11 cellular contexts compared by ENCODE assay signal in the genomic region with DNA sequence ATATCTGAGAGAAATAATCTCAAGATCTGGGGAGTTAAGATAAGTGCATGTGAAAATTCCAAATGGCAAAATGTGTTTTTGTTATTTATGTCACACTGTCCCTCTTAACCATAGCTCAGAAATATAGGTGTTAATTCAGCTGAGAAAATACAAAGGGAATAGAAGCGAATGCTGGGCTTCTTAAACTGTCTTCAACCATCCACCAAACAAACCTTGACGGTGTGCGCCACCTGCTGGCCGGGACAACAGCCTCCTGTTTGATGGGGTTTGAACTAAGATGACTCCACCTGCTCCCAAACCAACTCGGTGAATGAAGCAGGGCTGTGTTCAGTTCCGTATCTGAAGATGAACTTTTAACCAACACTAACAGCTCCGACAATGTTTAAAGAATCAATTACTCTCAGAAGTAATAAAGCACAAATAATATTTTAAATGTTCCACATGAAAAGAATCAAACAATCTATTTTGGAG. TPM values are rescaled to one million over a fixed set of nuclear protein-coding genes. Genes with fewer than 3 reads are reported as not detected.
DNase-seq lines count a peak whose midpoint lies in the region; ATAC-seq, FAIRE-seq and TF ChIP-seq lines count a peak whose summit lies in the region.
"Not testable (repeated sequence)": the region's sequence is repeated elsewhere in the genome, so short reads cannot be mapped to it uniquely, and the experiment has no call there.
"Had no signal": no experiment of that assay in that cellular context is flagged by ENCODE, and none has a peak within 500 bp of the region (broad histone marks: within the 10 kb centered on the region; RNA-seq: fewer than 3 reads in every experiment).

No MANE protein-coding gene starts in this region.

- H3K36me3 ChIP-seq in heart left ventricle, upper lobe of right lung: not testable (repeated sequence)

- intact Hi-C loops in heart left ventricle (cut with DNase I): loop anchor here in 1 of 10 donors (10.0 kb wide), 1 partner anchor 197 kb away; no protein-coding TSS in a partner anchor
- intact Hi-C loops in upper lobe of right lung (cut with DNase I): not testable (repeated sequence)

- H3K27me3 ChIP-seq in heart left ventricle, upper lobe of right lung: not testable (repeated sequence)

- not testable (repeated sequence) for H3K36me3 Mint-ChIP-seq in brain; nephron progenitor cell (ENCODE audit: low read depth)

- H3K9me3 Mint-ChIP-seq in brain, nephron progenitor cell: not testable (repeated sequence)

- not testable (repeated sequence) for TF ChIP-seq POLR2A in heart left ventricle (IDR thresholded peaks at IDR 0.05)

- DNase-seq in RCC 7860 (ENCODE audit: low spot score); heart left ventricle; nephron progenitor cell; upper lobe of right lung: not testable (repeated sequence)

- FAIRE-seq in RCC 7860 (lab: Jason Lieb, UNC): peak; percentile 70

- not testable (repeated sequence) for H3K9me3 ChIP-seq in heart left ventricle, upper lobe of right lung

- peak; percentile 73 for ATAC-seq in GM18498 (IDR thresholded peaks at IDR 0.05; ENCODE audit: unreplicated experiment)
- ATAC-seq in GM21423 (IDR thresholded peaks at IDR 0.05; ENCODE audit: unreplicated experiment): peak; percentile 71
- ATAC-seq in HG03103 (IDR thresholded peaks at IDR 0.05; ENCODE audit: low read depth, unreplicated experiment): peak; percentile 89
- ATAC-seq in heart left ventricle: peak in 3 of 4 donors; percentile 61 to 77 (median 65)
- ATAC-seq in upper lobe of right lung: peak; percentile 82

- peak overlapping the region in 1 of 5 experiments; percentile 87 for H3K27ac Mint-ChIP-seq in brain
- H3K27ac Mint-ChIP-seq in nephron progenitor cell: not testable (repeated sequence)

- not testable (repeated sequence) for H3K4me3 ChIP-seq in heart left ventricle, upper lobe of right lung

- not testable (repeated sequence) for H3K4me3 Mint-ChIP-seq in brain, nephron progenitor cell

- 7 to 10% (median 8%) methylated on average over 3 to 4 of the region's 7 CpGs for WGBS in heart left ventricle, 4 donors

- H3K27ac ChIP-seq in heart left ventricle, upper lobe of right lung: not testable (repeated sequence)

- not testable (repeated sequence) for H3K27me3 Mint-ChIP-seq in brain; nephron progenitor cell (ENCODE audit: low read depth, poor library complexity)

- not testable (repeated sequence) for H3K4me1 ChIP-seq in heart left ventricle, upper lobe of right lung

- H3K4me1 Mint-ChIP-seq in brain: peaks cover 19% of the 10 kb centered on the region
- H3K4me1 Mint-ChIP-seq in nephron progenitor cell: not testable (repeated sequence)

- TF ChIP-seq CTCF in brain (conservative IDR thresholded peaks at IDR 0.05) (peak; percentile 36 to 52), heart left ventricle (IDR thresholded peaks at IDR 0.05) (peak; percentile 10 to 53 (median 32)), nephron progenitor cell (IDR thresholded peaks at IDR 0.05) (peak; percentile 46), upper lobe of right lung (IDR thresholded peaks at IDR 0.05) (peak; percentile 44)

RNA-seq across cellular contexts. Expression of a gene that starts 46.9 kb away (rescaled TPM):
- not detected for polyA plus RNA-seq in brain (ENCODE audit: insufficient read depth, low read depth, low replicate concordance)
- total RNA-seq in heart left ventricle: not detected
- not detected for polyA plus RNA-seq in heart left ventricle
- total RNA-seq in upper lobe of right lung: not detected
- total RNA-seq: gastrocnemius medialis, ovary had no signal
- polyA plus RNA-seq: IgD-negative memory B cell, ovary had no signal
